1 cellular context compared by ENCODE assay signal in genomic region chr12:120317258-120318105, GRCh38.
TF ChIP-seq lines count a peak whose summit lies in the region.

No MANE protein-coding gene starts in this region.

TF ChIP-seq in K562, 482 proteins besides CTCF, POLR2A, EP300 and RAD21 (continued from another document and continues in another):
- TF ChIP-seq EP400 (IDR thresholded peaks at IDR 0.05) (peak; percentile 92), MIER1 (IDR thresholded peaks at IDR 0.05; ENCODE audit: low read depth) (no peak), BRCA1 (IDR thresholded peaks at IDR 0.05) (no peak), BRCA1 (CRISPR knock-in tag; IDR thresholded peaks at IDR 0.05) (no peak), ZNF778 (CRISPR knock-in tag; IDR thresholded peaks at IDR 0.05) (no peak), BRF2 (IDR thresholded peaks at IDR 0.05; ENCODE audit: borderline replicate concordance, insufficient read depth, insufficient read length) (no peak), USF2 (CRISPR knock-in tag; IDR thresholded peaks at IDR 0.05) (peak; percentile 99), RNF2 (IDR thresholded peaks at IDR 0.05) (peak; percentile 59; the same call in 1 of the 2 replicates), ZNF518B (CRISPR knock-in tag; IDR thresholded peaks at IDR 0.05) (no peak), HOXB6 (CRISPR knock-in tag; IDR thresholded peaks at IDR 0.05; ENCODE audit: borderline replicate concordance) (no peak), ARID3A (IDR thresholded peaks at IDR 0.05; ENCODE audit: borderline replicate concordance, low read depth, low read length) (no peak), PURB (CRISPR knock-in tag; IDR thresholded peaks at IDR 0.05; ENCODE audit: low read depth) (no peak), ZBTB9 (CRISPR knock-in tag; IDR thresholded peaks at IDR 0.05) (no peak), SMARCE1 (IDR thresholded peaks at IDR 0.05) (peak; percentile 61; the same call in 1 of the 2 replicates), KHSRP (IDR thresholded peaks at IDR 0.05) (peak; percentile 57; the same call in 1 of the 2 replicates), EWSR1 (IDR thresholded peaks at IDR 0.05; ENCODE audit: borderline replicate concordance, low read depth, partially characterized antibody) (no peak), ZNF239 (CRISPR knock-in tag; IDR thresholded peaks at IDR 0.05) (no peak), ZNF3 (CRISPR knock-in tag; IDR thresholded peaks at IDR 0.05) (no peak), ZNF764 (CRISPR knock-in tag; IDR thresholded peaks at IDR 0.05; ENCODE audit: low read depth) (no peak), ZNF398 (CRISPR knock-in tag; IDR thresholded peaks at IDR 0.05) (no peak), ZNF140 (CRISPR knock-in tag; IDR thresholded peaks at IDR 0.05) (no peak), ZNF77 (CRISPR knock-in tag; IDR thresholded peaks at IDR 0.05) (no peak), MCM2 (IDR thresholded peaks at IDR 0.05; ENCODE audit: low read depth) (no peak), ZNF23 (CRISPR knock-in tag; IDR thresholded peaks at IDR 0.05) (no peak), ZNF561 (CRISPR knock-in tag; conservative IDR thresholded peaks at IDR 0.05) (no peak), MXD1 (CRISPR knock-in tag; IDR thresholded peaks at IDR 0.05; ENCODE audit: borderline replicate concordance, poor library complexity, severe bottlenecking) (peak; percentile 13), ATF6 (CRISPR knock-in tag; IDR thresholded peaks at IDR 0.05) (peak; percentile 86; the same call in 1 of the 2 replicates), SREBF2 (CRISPR knock-in tag; IDR thresholded peaks at IDR 0.05) (no peak), TARDBP (IDR thresholded peaks at IDR 0.05) (no peak), ZNF121 (CRISPR knock-in tag; conservative IDR thresholded peaks at IDR 0.05) (no peak), HDAC3 (IDR thresholded peaks at IDR 0.05; ENCODE audit: borderline replicate concordance, partially characterized antibody) (no peak), HMBOX1 (IDR thresholded peaks at IDR 0.05) (no peak), YBX1 (IDR thresholded peaks at IDR 0.05) (no peak), CREB1 (IDR thresholded peaks at IDR 0.05) (no peak), CREB1 (CRISPR knock-in tag; IDR thresholded peaks at IDR 0.05) (peak; percentile 61; the same call in 1 of the 2 replicates), BRD9 (IDR thresholded peaks at IDR 0.05; ENCODE audit: low read depth, partially characterized antibody) (peak; percentile 68), ZNF431 (CRISPR knock-in tag; IDR thresholded peaks at IDR 0.05) (no peak), SNAPC5 (CRISPR knock-in tag; IDR thresholded peaks at IDR 0.05) (no peak), ZNF696 (CRISPR knock-in tag; conservative IDR thresholded peaks at IDR 0.05) (no peak), FOS (IDR thresholded peaks at IDR 0.05; ENCODE audit: extremely low read depth, insufficient read length) (peak; percentile 84), E2F5 (CRISPR knock-in tag; IDR thresholded peaks at IDR 0.05) (no peak), ZNF644 (tag; IDR thresholded peaks at IDR 0.05; ENCODE audit: low read depth) (peak; percentile 73; the same call in 1 of the 2 replicates), SETDB1 (IDR thresholded peaks at IDR 0.05; ENCODE audit: low read length) (no peak), ELK3 (CRISPR knock-in tag; IDR thresholded peaks at IDR 0.05) (no peak), HMG20A (CRISPR knock-in tag; conservative IDR thresholded peaks at IDR 0.05) (no peak), EGR1 (conservative IDR thresholded peaks at IDR 0.05) (no peak; the same call in 1 of the 2 replicates), DLX4 (CRISPR knock-in tag; IDR thresholded peaks at IDR 0.05) (no peak), ETS2 (tag; IDR thresholded peaks at IDR 0.05; ENCODE audit: borderline replicate concordance, poor library complexity, severe bottlenecking) (no peak), IRF2 (CRISPR knock-in tag; IDR thresholded peaks at IDR 0.05) (no peak), PKNOX1 (IDR thresholded peaks at IDR 0.05) (peak; percentile 82), TCF7 (IDR thresholded peaks at IDR 0.05; ENCODE audit: borderline replicate concordance) (no peak), BACH1 (tag; IDR thresholded peaks at IDR 0.05) (no peak; the same call in 1 of the 2 replicates)
